In the genomic region with DNA sequence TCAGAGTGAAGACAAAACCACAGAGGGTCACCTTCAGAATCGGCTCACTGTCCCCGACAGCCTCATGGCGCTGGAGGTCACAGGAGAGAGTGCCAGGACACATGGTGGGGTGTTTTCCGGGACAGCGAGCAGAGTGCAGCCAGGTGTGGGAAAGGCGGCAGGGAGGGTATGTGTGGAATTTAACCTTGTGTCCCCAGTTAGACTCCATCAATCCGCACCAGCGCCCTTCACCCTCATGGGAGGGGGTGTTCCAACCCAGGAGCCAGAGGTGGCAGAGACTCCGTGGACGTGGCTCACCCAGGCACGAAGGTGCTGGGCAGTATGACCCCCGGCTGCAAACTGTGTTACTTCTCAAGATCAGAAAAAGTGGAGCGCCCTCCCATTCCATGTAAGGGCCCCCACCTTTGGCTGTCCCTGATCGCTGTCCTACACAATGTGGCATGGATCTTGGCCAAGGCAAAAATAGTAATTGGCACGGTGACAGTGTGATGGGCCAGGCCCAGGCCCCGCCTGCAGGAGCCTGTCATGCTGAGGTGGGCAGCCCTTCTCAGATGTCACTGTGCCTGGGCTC, we compare ENCODE assay signal across 14 cellular contexts.
DNase-seq lines count a peak whose midpoint lies in the region; ATAC-seq and TF ChIP-seq lines count a peak whose summit lies in the region.
"Had no signal": no experiment of that assay in that cellular context is flagged by ENCODE, and none has a peak within 500 bp of the region (broad histone marks: within the 10 kb centered on the region; RNA-seq: fewer than 3 reads in every experiment).

No MANE protein-coding gene starts in this region.

- no peak overlapping the region for H3K4me3 Mint-ChIP-seq in type B pancreatic cell
- H3K4me3 Mint-ChIP-seq: activated CD4-positive, alpha-beta memory T cell treated with anti-CD3 and anti-CD28 coated beads, Interleukin-2, amount 10 ng/mL, durations not matched to agents 7 days and 5 days had no signal

- H3K4me3 ChIP-seq in trophoblast cell (ENCODE audit: low read depth, low read length), result peak overlapping the region; percentile 6
- H3K4me3 ChIP-seq: coronary artery had no signal

- no peak for TF ChIP-seq CTCF in type B pancreatic cell (conservative IDR thresholded peaks at IDR 0.05)

- H3K79me2 ChIP-seq in trophoblast cell (ENCODE audit: control insufficient read depth, insufficient read depth, low read length, poor library complexity), result no peaks in the 10 kb centered on the region

- H3K4me2 ChIP-seq in trophoblast cell (ENCODE audit: low read length), result no peak overlapping the region

- peak; percentile 80 to 87 for ATAC-seq in left cardiac atrium
- no peak for ATAC-seq in GM19328 (IDR thresholded peaks at IDR 0.05; ENCODE audit: unreplicated experiment)
- ATAC-seq in stimulated activated naive CD8-positive, alpha-beta T cell treated with anti-CD3 and anti-CD28 coated beads, Interleukin-15, Interleukin-2, amounts not matched to agents 100 U/mL and 50 U/mL, for 24 hours, result no peak

- H2BK12ac ChIP-seq in trophoblast cell (ENCODE audit: low read length), result no peak overlapping the region

- no peak overlapping the region for H3K27ac ChIP-seq in trophoblast cell (ENCODE audit: low read depth, low read length)
- H3K27ac ChIP-seq: C4-2B, coronary artery had no signal

- H3K27ac Mint-ChIP-seq in type B pancreatic cell, result no peak overlapping the region
- H3K27ac Mint-ChIP-seq: activated CD4-positive, alpha-beta memory T cell treated with anti-CD3 and anti-CD28 coated beads, Interleukin-2, amount 10 ng/mL, durations not matched to agents 7 days and 5 days had no signal

- H3K23ac ChIP-seq in trophoblast cell (ENCODE audit: low read length), result no peak overlapping the region

- no peak overlapping the region for H2BK120ac ChIP-seq in trophoblast cell (ENCODE audit: insufficient read depth, low read length, poor library complexity)

- no peak overlapping the region for H3K4ac ChIP-seq in trophoblast cell (ENCODE audit: low read depth, low read length)

- no peak overlapping the region for H2AK5ac ChIP-seq in trophoblast cell (ENCODE audit: low read length)

- intact Hi-C loops in left cardiac atrium (cut with DNase I), result no loop called here

- H4K12ac ChIP-seq in trophoblast cell (ENCODE audit: low read depth, low read length), result no peak overlapping the region

- no peaks in the 10 kb centered on the region for H3K9me3 Mint-ChIP-seq in type B pancreatic cell
- H3K9me3 Mint-ChIP-seq: activated CD4-positive, alpha-beta memory T cell treated with anti-CD3 and anti-CD28 coated beads, Interleukin-2, amount 10 ng/mL, durations not matched to agents 7 days and 5 days; stimulated activated naive B cell treated with anti-CD40 and anti-IgM and Interleukin-4, amounts not matched to agents 10 μg/mL and 1 μg/mL and 100 μg/mL, for 72 hours had no signal

- H3K4me1 Mint-ChIP-seq in type B pancreatic cell (ENCODE audit: unreplicated experiment), result peaks cover 43% of the 10 kb centered on the region
- H3K4me1 Mint-ChIP-seq: activated CD4-positive, alpha-beta memory T cell treated with anti-CD3 and anti-CD28 coated beads, Interleukin-2, amount 10 ng/mL, durations not matched to agents 7 days and 5 days had no signal

- DNase-seq in G401 (ENCODE audit: low spot score), result peak; percentile 53
- peak; percentile 79 for DNase-seq in NCI-H2171 treated with DMSO at 0.1 percent for 48 hours (lab: John Stamatoyannopoulos, UW)
- peak; percentile 55 for DNase-seq in left cardiac atrium
- DNase-seq in trophoblast cell, result no peak
- DNase-seq in type B pancreatic cell (ENCODE audit: extremely low spot score, unreplicated experiment), result no peak
- DNase-seq in stimulated activated naive CD8-positive, alpha-beta T cell treated with anti-CD3 and anti-CD28 coated beads, Interleukin-15, Interleukin-2, amounts not matched to agents 100 U/mL and 50 U/mL, for 24 hours, result no peak
- DNase-seq in Kasumi-1 (lab: John Stamatoyannopoulos, UW), result no peak
- DNase-seq: activated CD4-positive, alpha-beta memory T cell treated with anti-CD3 and anti-CD28 coated beads, Interleukin-2, amount 10 ng/mL, durations not matched to agents 7 days and 5 days; activated naive CD4-positive, alpha-beta T cell treated with anti-CD3 and anti-CD28 coated beads, Interleukin-2, amount 50 U/mL, for 16 hours; stimulated activated CD4-positive, alpha-beta T cell treated with anti-CD3 and anti-CD28 coated beads, Interleukin-2, amount 100 ng/mL, for 24 hours; stimulated activated naive B cell treated with anti-CD40 and anti-IgM and Interleukin-4, amounts not matched to agents 10 μg/mL and 1 μg/mL and 100 μg/mL, for 72 hours had no signal

- WGBS in trophoblast cell (ENCODE audit: extremely low coverage, insufficient coverage, insufficient read length), result no CpG with 5 or more reads among the region's 16 CpGs

- no peak overlapping the region for H3K14ac ChIP-seq in trophoblast cell (ENCODE audit: low read length)

- no peak overlapping the region for H3K9ac ChIP-seq in trophoblast cell (ENCODE audit: low read length)

- no peak overlapping the region for H3K18ac ChIP-seq in trophoblast cell (ENCODE audit: low read length)

- H3K79me1 ChIP-seq in trophoblast cell (ENCODE audit: low read length), result no peaks in the 10 kb centered on the region

- no peak overlapping the region for H4K8ac ChIP-seq in trophoblast cell (ENCODE audit: low read depth, low read length)

- in situ Hi-C loops in G401 (cut with HindIII; ENCODE audit: low sequenced_read_pairs), result no loop called here

- no peak overlapping the region for H4K91ac ChIP-seq in trophoblast cell (ENCODE audit: low read depth, low read length)

- H3K36me3 Mint-ChIP-seq in type B pancreatic cell, result no peaks in the 10 kb centered on the region

- H2BK5ac ChIP-seq in trophoblast cell (ENCODE audit: low read depth, low read length, poor library complexity), result no peak overlapping the region

- H3K27me3 ChIP-seq in trophoblast cell (ENCODE audit: insufficient read depth, low read length), result no peaks in the 10 kb centered on the region

- H3K36me3 ChIP-seq in trophoblast cell (ENCODE audit: control insufficient read depth in 1 of 2, insufficient read depth in 2 of 2, low read length in 2 of 2), result no peaks in the 10 kb centered on the region

- H3K27me3 Mint-ChIP-seq in type B pancreatic cell, result no peaks in the 10 kb centered on the region
- H3K27me3 Mint-ChIP-seq: activated CD4-positive, alpha-beta memory T cell treated with anti-CD3 and anti-CD28 coated beads, Interleukin-2, amount 10 ng/mL, durations not matched to agents 7 days and 5 days had no signal

- peaks cover 0 to 3% of the 10 kb centered on the region in 2 experiments for H3K4me1 ChIP-seq in trophoblast cell (ENCODE audit: control insufficient read depth in 1 of 2, insufficient read depth in 2 of 2, low read length in 2 of 2)

- no peak overlapping the region for H2AFZ ChIP-seq in trophoblast cell (ENCODE audit: insufficient read depth, low read length, poor library complexity)

- H3K9me3 ChIP-seq in trophoblast cell (ENCODE audit: insufficient read depth, low read depth, low read length), result no peaks in the 10 kb centered on the region

Comparison
In these comparisons a context has a peak if more than half of its experiments do, and no peak if none do; other contexts are left out.
1. DNase-seq: peak in G401 (single experiment), NCI-H2171 treated with DMSO at 0.1 percent for 48 hours (single experiment) and left cardiac atrium (single experiment); none in trophoblast cell (0 of 2), type B pancreatic cell (single experiment), stimulated activated naive CD8-positive, alpha-beta T cell treated with anti-CD3 and anti-CD28 coated beads, Interleukin-15, Interleukin-2, amounts not matched to agents 100 U/mL and 50 U/mL, for 24 hours (single experiment) and Kasumi-1 (0 of 2).
2. ATAC-seq: peak in left cardiac atrium (2 of 2); none in GM19328 (single experiment) and stimulated activated naive CD8-positive, alpha-beta T cell treated with anti-CD3 and anti-CD28 coated beads, Interleukin-15, Interleukin-2, amounts not matched to agents 100 U/mL and 50 U/mL, for 24 hours (single experiment).